ENCODE assay signal across 9 cellular contexts in genomic region chr5:156402387-156402921, GRCh38.
DNase-seq lines count a peak whose midpoint lies in the region; ATAC-seq, FAIRE-seq and TF ChIP-seq lines count a peak whose summit lies in the region.
"Had no signal": no experiment of that assay in that cellular context is flagged by ENCODE, and none has a peak within 500 bp of the region (broad histone marks: within the 10 kb centered on the region; RNA-seq: fewer than 3 reads in every experiment).

No MANE protein-coding gene starts in this region.

- FAIRE-seq in HTR-8/SVneo (lab: Jason Lieb, UNC): no peak

- H3K4me3 ChIP-seq in epithelial cell of esophagus (ENCODE audit: low read length): no peak overlapping the region
- H3K4me3 ChIP-seq: SJCRH30 had no signal

- DNase-seq in NCI-H1417 (lab: John Stamatoyannopoulos, UW) (peak in 2 of 3 experiments; percentile 16 to 45), NCI-H1417 treated with DMSO at 0.1 percent for 48 hours (lab: John Stamatoyannopoulos, UW) (no peak), RPMI7951 (ENCODE audit: low read depth) (peak; percentile 53), epithelial cell of esophagus (ENCODE audit: low read depth) (peak; percentile 68), EL (no peak), left cardiac atrium (no peak), HTR-8/SVneo (ENCODE audit: insufficient read length, low spot score) (no peak)

- ATAC-seq in HG02885 (IDR thresholded peaks at IDR 0.05; ENCODE audit: poor library complexity, unreplicated experiment) (peak; percentile 96), left cardiac atrium (no peak)

- intact Hi-C loops in left cardiac atrium (cut with DNase I): no loop called here

- no peak for TF ChIP-seq CTCF in epithelial cell of esophagus (IDR thresholded peaks at IDR 0.05; ENCODE audit: insufficient read depth, low read depth, low read length, missing control alignments)

Comparison
In these comparisons a context has a peak if more than half of its experiments do, and no peak if none do; other contexts are left out.
1. DNase-seq: peak in NCI-H1417 (2 of 3), RPMI7951 (single experiment) and epithelial cell of esophagus (single experiment); none in NCI-H1417 treated with DMSO at 0.1 percent for 48 hours (single experiment), EL (single experiment), left cardiac atrium (single experiment) and HTR-8/SVneo (single experiment).